Comparison of ENCODE assay signal across 8 cellular contexts in the genomic region with DNA sequence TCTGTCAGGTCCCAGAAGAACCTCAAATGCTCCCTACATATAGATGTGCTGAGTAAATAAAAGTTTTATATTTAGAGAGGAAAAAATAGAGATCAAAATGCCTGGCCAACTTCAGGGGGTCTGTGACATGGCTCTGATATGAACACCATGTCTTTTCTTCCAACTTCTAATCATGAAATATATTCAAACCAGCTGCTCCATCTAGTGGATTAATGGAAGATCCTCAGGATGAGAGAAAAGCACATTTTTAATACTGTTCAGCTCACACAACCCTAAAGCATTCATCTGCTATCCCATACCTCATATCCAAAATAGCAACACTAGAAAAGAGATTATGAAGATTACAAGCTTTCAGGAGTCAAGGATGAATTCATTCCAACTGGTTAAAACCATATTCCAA. TPM values are rescaled to one million over a fixed set of nuclear protein-coding genes. Genes with fewer than 3 reads are reported as not detected.
DNase-seq lines count a peak whose midpoint lies in the region; ATAC-seq and TF ChIP-seq lines count a peak whose summit lies in the region.

No MANE protein-coding gene starts in this region.

- H3K4me3 ChIP-seq in GM23248 (no peak overlapping the region), PC-3 (ENCODE audit: low read length) (no peak overlapping the region), epithelial cell of esophagus (ENCODE audit: low read length) (no peak overlapping the region)

- CTCF ChIA-PET in PC-3 (lab: Charles Lee): interaction anchor here (0.6 to 1.0 kb wide), 2 partner anchors 194 to 362 kb away, joined by 4 to 8 read pairs; no protein-coding TSS in a partner anchor

- H3K4me2 ChIP-seq in GM23248 (ENCODE audit: unreplicated experiment) (no peak overlapping the region), PC-3 (ENCODE audit: low read length) (no peak overlapping the region)

- no TSS peak for BruUV-seq in PC-3 (replicated peaks; lab: Mats Ljungman, UMichigan)

- intact Hi-C loops in PC-3 (cut with micrococcal nuclease): loop anchor here (1.0 to 5.0 kb wide), 2 partner anchors 142 to 194 kb away; no protein-coding TSS in a partner anchor

- H3F3A ChIP-seq in GM23248 (ENCODE audit: insufficient read depth) (no peaks in the 10 kb centered on the region), PC-3 (ENCODE audit: low read length, unreplicated experiment) (no peaks in the 10 kb centered on the region)

- H3K27ac ChIP-seq in GM23248 (no peak overlapping the region), PC-3 (ENCODE audit: low read length) (no peak overlapping the region)

- H3K27me3 Mint-ChIP-seq in nephron (ENCODE audit: low read depth): no peaks in the 10 kb centered on the region

- H3K4me1 ChIP-seq in GM23248 (ENCODE audit: insufficient read depth) (no peaks in the 10 kb centered on the region), PC-3 (ENCODE audit: insufficient read depth, low read length) (peaks cover 9% of the 10 kb centered on the region)

- H3K9me3 Mint-ChIP-seq in nephron: peaks cover 4% of the 10 kb centered on the region

- H3K27me3 ChIP-seq in GM23248 (replicated peaks; ENCODE audit: insufficient read depth) (no peaks in the 10 kb centered on the region), PC-3 (ENCODE audit: low read length) (no peaks in the 10 kb centered on the region)

- POLR2A ChIA-PET in PC-3 (lab: Charles Lee; ENCODE audit: unreplicated experiment): interaction anchor here (0.7 kb wide), 1 partner anchor 167 kb away, joined by 3 read pairs; no protein-coding TSS in a partner anchor

- no peaks in the 10 kb centered on the region for H4K20me1 ChIP-seq in GM23248 (ENCODE audit: insufficient read depth)
- no peaks in the 10 kb centered on the region for H4K20me1 ChIP-seq in PC-3 (ENCODE audit: low read length)

- peak; percentile 66 for ATAC-seq in PC-3

- no peak overlapping the region for H3K4me3 Mint-ChIP-seq in nephron

- H3K4me1 Mint-ChIP-seq in nephron: peaks cover 25% of the 10 kb centered on the region

- no peak overlapping the region for H3K9ac ChIP-seq in GM23248
- no peak overlapping the region for H3K9ac ChIP-seq in PC-3 (ENCODE audit: low read length)

- H3K79me2 ChIP-seq in GM23248 (ENCODE audit: insufficient read depth): no peaks in the 10 kb centered on the region
- no peaks in the 10 kb centered on the region for H3K79me2 ChIP-seq in PC-3 (ENCODE audit: low read length)

- no peaks in the 10 kb centered on the region for H3K9me3 ChIP-seq in GM23248 (ENCODE audit: low read depth)
- H3K9me3 ChIP-seq in PC-3 (ENCODE audit: low read length): no peaks in the 10 kb centered on the region

- no peaks in the 10 kb centered on the region for H3K9me2 ChIP-seq in GM23248 (ENCODE audit: insufficient read depth)
- no peaks in the 10 kb centered on the region for H3K9me2 ChIP-seq in PC-3 (replicated peaks; ENCODE audit: low read length)

- no peaks in the 10 kb centered on the region for H3K36me3 Mint-ChIP-seq in nephron (ENCODE audit: low read depth)

- in situ Hi-C loops in ACHN (cut with HindIII; ENCODE audit: low pct_ligation_motif_present, low pct_unique_long_range_greater_than_20kb, low sequenced_read_pairs): no loop called here
- in situ Hi-C loops in GM23248 (cut with MboI): no loop called here

- H2AFZ ChIP-seq in GM23248 (no peak overlapping the region), PC-3 (ENCODE audit: low read length) (no peak overlapping the region)

- peak; percentile 69 for TF ChIP-seq CTCF in PC-3 (conservative IDR thresholded peaks at IDR 0.05; ENCODE audit: low read depth, low read length)
- TF ChIP-seq CTCF in epithelial cell of esophagus (IDR thresholded peaks at IDR 0.05; ENCODE audit: insufficient read depth, low read depth, low read length, missing control alignments): peak; percentile 46
- peak; percentile 54 to 64 (median 60) for TF ChIP-seq CTCF in nephron (IDR thresholded peaks at IDR 0.05; ENCODE audit: unreplicated experiment in 3 of 3)

- DNase-seq in ACHN: peak; percentile 37
- DNase-seq in GM23248: peak; percentile 62
- DNase-seq in PC-3: peak; percentile 48
- peak; percentile 42 for DNase-seq in epithelial cell of esophagus (ENCODE audit: low read depth)
- no peak for DNase-seq in effector CD8-positive, alpha-beta T cell (lab: John Stamatoyannopoulos, UW)
- no peak for DNase-seq in ecto neural progenitor cell (ENCODE audit: low spot score)
- no peak for DNase-seq in occipital lobe (lab: John Stamatoyannopoulos, UW)

- H3K36me3 ChIP-seq in GM23248 (ENCODE audit: low read depth) (no peaks in the 10 kb centered on the region), PC-3 (ENCODE audit: low read depth, low read length) (no peaks in the 10 kb centered on the region; the same call in 1 of the 2 replicates)

- H3K27ac Mint-ChIP-seq in nephron: peak overlapping the region in 2 of 3 experiments; percentile 22 to 28

RNA-seq across cellular contexts. Expression of a gene that starts 56.0 kb away (rescaled TPM):
- 10.7 and 21.2 TPM in 2 replicates for total RNA-seq in GM23248 (2014; rRNA removed; shearing (Covaris generic))
- 3.2 and 4.2 TPM in 2 replicates for polyA plus RNA-seq in GM23248 (2016; fragmentation: Nextera tagmentation; extraction: Ambion mirVana)
- total RNA-seq in PC-3 (2014; rRNA removed) (31.7 and 36.5 TPM in 2 replicates), occipital lobe (200 TPM)

Comparison
In these comparisons a context has a peak if more than half of its experiments do, and no peak if none do; other contexts are left out.
1. DNase-seq: peak in ACHN (single experiment), GM23248 (single experiment), PC-3 (single experiment) and epithelial cell of esophagus (single experiment); none in effector CD8-positive, alpha-beta T cell (single experiment), ecto neural progenitor cell (single experiment) and occipital lobe (single experiment).
2. Peak in every context shown above with its lines, with median percentiles within 50 percentile points of each other: CTCF ChIP-seq.